Comparison of ENCODE assay signal across 1 cellular context in the genomic region with DNA sequence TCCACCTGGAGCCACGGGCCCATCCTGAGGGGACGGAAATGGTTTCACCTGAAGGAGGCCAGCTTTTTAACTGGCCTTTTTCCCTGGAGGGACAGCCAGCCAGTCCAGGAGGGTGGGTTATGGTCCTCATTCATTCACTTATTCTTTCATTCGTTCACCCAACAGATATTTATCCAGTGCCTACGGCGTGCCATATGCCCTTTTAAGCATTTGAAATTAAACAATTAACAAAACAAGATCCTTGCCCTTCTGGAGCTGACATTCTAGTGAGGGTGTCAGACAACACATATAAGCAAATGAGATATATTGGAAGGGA.
A peak's percentile ranks its signal among the peaks of the same experiment; 100 is the strongest.
TF ChIP-seq lines count a peak whose summit lies in the region.

No MANE protein-coding gene starts in this region.

TF ChIP-seq in HepG2, 621 proteins besides CTCF, POLR2A, EP300 and RAD21:
- TF ChIP-seq IRF2 (CRISPR knock-in tag; IDR thresholded peaks at IDR 0.05) (0 out of 2 replicates have a peak, but pooled peaks have one; percentile 12), ZNF709 (CRISPR knock-in tag; IDR thresholded peaks at IDR 0.05) (no peak), ZNF24 (IDR thresholded peaks at IDR 0.05) (peak; percentile 87)
- TF ChIP-seq, protein P1, sequence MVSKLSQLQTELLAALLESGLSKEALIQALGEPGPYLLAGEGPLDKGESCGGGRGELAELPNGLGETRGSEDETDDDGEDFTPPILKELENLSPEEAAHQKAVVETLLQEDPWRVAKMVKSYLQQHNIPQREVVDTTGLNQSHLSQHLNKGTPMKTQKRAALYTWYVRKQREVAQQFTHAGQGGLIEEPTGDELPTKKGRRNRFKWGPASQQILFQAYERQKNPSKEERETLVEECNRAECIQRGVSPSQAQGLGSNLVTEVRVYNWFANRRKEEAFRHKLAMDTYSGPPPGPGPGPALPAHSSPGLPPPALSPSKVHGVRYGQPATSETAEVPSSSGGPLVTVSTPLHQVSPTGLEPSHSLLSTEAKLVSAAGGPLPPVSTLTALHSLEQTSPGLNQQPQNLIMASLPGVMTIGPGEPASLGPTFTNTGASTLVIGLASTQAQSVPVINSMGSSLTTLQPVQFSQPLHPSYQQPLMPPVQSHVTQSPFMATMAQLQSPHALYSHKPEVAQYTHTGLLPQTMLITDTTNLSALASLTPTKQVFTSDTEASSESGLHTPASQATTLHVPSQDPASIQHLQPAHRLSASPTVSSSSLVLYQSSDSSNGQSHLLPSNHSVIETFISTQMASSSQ (IDR thresholded peaks at IDR 0.05; ENCODE audit: low read depth): no peak
- TF ChIP-seq, protein P1 (CRISPR knock-in tag; IDR thresholded peaks at IDR 0.05; ENCODE audit: borderline replicate concordance): 0 out of 2 replicates have a peak, but pooled peaks have one; percentile 27
- TF ChIP-seq, protein P2, sequence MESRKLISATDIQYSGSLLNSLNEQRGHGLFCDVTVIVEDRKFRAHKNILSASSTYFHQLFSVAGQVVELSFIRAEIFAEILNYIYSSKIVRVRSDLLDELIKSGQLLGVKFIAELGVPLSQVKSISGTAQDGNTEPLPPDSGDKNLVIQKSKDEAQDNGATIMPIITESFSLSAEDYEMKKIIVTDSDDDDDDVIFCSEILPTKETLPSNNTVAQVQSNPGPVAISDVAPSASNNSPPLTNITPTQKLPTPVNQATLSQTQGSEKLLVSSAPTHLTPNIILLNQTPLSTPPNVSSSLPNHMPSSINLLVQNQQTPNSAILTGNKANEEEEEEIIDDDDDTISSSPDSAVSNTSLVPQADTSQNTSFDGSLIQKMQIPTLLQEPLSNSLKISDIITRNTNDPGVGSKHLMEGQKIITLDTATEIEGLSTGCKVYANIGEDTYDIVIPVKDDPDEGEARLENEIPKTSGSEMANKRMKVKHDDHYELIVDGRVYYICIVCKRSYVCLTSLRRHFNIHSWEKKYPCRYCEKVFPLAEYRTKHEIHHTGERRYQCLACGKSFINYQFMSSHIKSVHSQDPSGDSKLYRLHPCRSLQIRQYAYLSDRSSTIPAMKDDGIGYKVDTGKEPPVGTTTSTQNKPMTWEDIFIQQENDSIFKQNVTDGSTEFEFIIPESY (CRISPR knock-in tag; IDR thresholded peaks at IDR 0.05): no peak
